25 cellular contexts compared by ENCODE assay signal in genomic region chr9:93306579-93307091, GRCh38.
A peak's percentile ranks its signal among the peaks of the same experiment; 100 is the strongest.
DNase-seq lines count a peak whose midpoint lies in the region; ATAC-seq, FAIRE-seq and TF ChIP-seq lines count a peak whose summit lies in the region.
"Had no signal": no experiment of that assay in that cellular context is flagged by ENCODE, and none has a peak within 500 bp of the region (broad histone marks: within the 10 kb centered on the region; RNA-seq: fewer than 3 reads in every experiment).

No MANE protein-coding gene starts in this region.

- no peaks in the 10 kb centered on the region for H3K9me3 Mint-ChIP-seq in CD14-positive monocyte
- no peaks in the 10 kb centered on the region for H3K9me3 Mint-ChIP-seq in osteocyte (ENCODE audit: unreplicated experiment)
- H3K9me3 Mint-ChIP-seq: activated B cell treated with CpG ODN at 0.5 μM for 24 hours; activated T-cell treated with anti-CD3 and anti-CD28 coated beads, Interleukin-2, amount 50 U/mL, for 4 hours; dendritic cell treated with granulocyte-macrophage colony-stimulating factor and Interleukin-4, amounts not matched to agents 40 ng/mL and 50 ng/mL, for 4 days; naive B cell had no signal

- POLR2A ChIA-PET in H1 (lab: Charles Lee; ENCODE audit: partially characterized antibody), result no interaction called here

- no peak overlapping the region for H3K23ac ChIP-seq in H1 (ENCODE audit: insufficient read length)

- FAIRE-seq in H1 (lab: Jason Lieb, UNC), result no peak
- FAIRE-seq: endometrium had no signal

- WGBS in H1 (ENCODE audit: extremely low coverage in 1 of 2, insufficient coverage in 1 of 2, insufficient read length in 1 of 2, insufficient replicate concordance in 2 of 2, low coverage in 1 of 2, low lambda C conversion rate in 2 of 2, missing lambda C conversion rate in 1 of 2), 2 experiments, result 95% methylated on average over 35 of the region's 35 CpGs; no CpG with 5 or more reads in 1 of the 2 experiments

- no peaks in the 10 kb centered on the region; a peak in 1 of 7 replicates for H3K4me1 ChIP-seq in H1 (replicated peaks in 1 of 4; ENCODE audit: control insufficient read depth in 3 of 4, insufficient read depth in 4 of 4, low read length in 3 of 4)
- H3K4me1 ChIP-seq: adrenal gland had no signal

- H2BK120ac ChIP-seq in H1 (replicated peaks; ENCODE audit: low read depth, low read length), result no peak overlapping the region

- H3K79me2 ChIP-seq in H1 (ENCODE audit: control insufficient read depth in 1 of 2, insufficient read depth in 2 of 2, low read length in 2 of 2), result no peaks in the 10 kb centered on the region

- no peaks in the 10 kb centered on the region for H3K36me3 Mint-ChIP-seq in CD14-positive monocyte
- H3K36me3 Mint-ChIP-seq in osteocyte (ENCODE audit: unreplicated experiment), result no peaks in the 10 kb centered on the region
- H3K36me3 Mint-ChIP-seq: naive B cell had no signal

- TF ChIP-seq CTCF in CD14-positive monocyte (IDR thresholded peaks at IDR 0.05), result no peak
- no peak for TF ChIP-seq CTCF in H1 (IDR thresholded peaks at IDR 0.05; ENCODE audit: control extremely low read depth in 1 of 3, insufficient read depth in 1 of 3, low read depth in 1 of 3, low read length in 3 of 3)
- no peak for TF ChIP-seq CTCF in osteocyte (IDR thresholded peaks at IDR 0.05)

- TF ChIP-seq RAD21 in H1 (IDR thresholded peaks at IDR 0.05 in 1 of 2, conservative IDR thresholded peaks at IDR 0.05 in 1 of 2; ENCODE audit: low read depth in 2 of 2, low read length in 2 of 2), result no peak

- no peak overlapping the region for H4K5ac ChIP-seq in H1 (ENCODE audit: insufficient read length, low read depth, low read length)

- H2BK15ac ChIP-seq in H1 (ENCODE audit: low read length), result no peak overlapping the region

- no peak overlapping the region for H2BK20ac ChIP-seq in H1 (ENCODE audit: low read length)

- no peak overlapping the region for H3K18ac ChIP-seq in H1 (ENCODE audit: extremely low read depth, low read length)

- H2BK5ac ChIP-seq in H1 (ENCODE audit: low read depth, low read length), result 0 out of 2 replicates have a peak overlapping the region, but pooled peaks have one; percentile 26

- no peak overlapping the region for H3K27ac ChIP-seq in H1 (ENCODE audit: low read depth, low read length)
- H3K27ac ChIP-seq: adrenal gland, C4-2B, HL-60 had no signal

- H3K4me2 ChIP-seq in H1 (ENCODE audit: insufficient read depth in 1 of 2, low read depth in 2 of 2, low read length in 2 of 2), result no peak overlapping the region

- H3K23me2 ChIP-seq in H1 (ENCODE audit: low read depth, low read length), result no peaks in the 10 kb centered on the region

- H3K36me3 ChIP-seq in H7 (replicated peaks; ENCODE audit: control insufficient read depth, insufficient read depth, low read length), result no peaks in the 10 kb centered on the region; the same call in 1 of the 2 replicates
- H3K36me3 ChIP-seq in H1 (ENCODE audit: control insufficient read depth in 2 of 4, insufficient read depth in 4 of 4, low read length in 3 of 4), result peaks cover 0 to 6% (median 0%) of the 10 kb centered on the region in 4 experiments; a peak in 1 of 8 replicates
- H3K36me3 ChIP-seq: adrenal gland had no signal

- H4K91ac ChIP-seq in H1 (replicated peaks; ENCODE audit: insufficient read length, low read length), result no peak overlapping the region

- no peak for TF ChIP-seq EP300 in H1 (IDR thresholded peaks at IDR 0.05; ENCODE audit: borderline replicate concordance in 1 of 2, low read depth in 2 of 2, low read length in 2 of 2)

- ATAC-seq in GM18505 (IDR thresholded peaks at IDR 0.05; ENCODE audit: unreplicated experiment), result no peak
- ATAC-seq: activated CD8-positive, alpha-beta T cell treated with anti-CD3 and anti-CD28 coated beads, Interleukin-2, amount 10 ng/mL, durations not matched to agents 7 days and 5 days; activated T-cell treated with anti-CD3 and anti-CD28 coated beads, Interleukin-2, amount 50 U/mL, for 4 hours had no signal

- no peak for TF ChIP-seq POLR2A in H1 (IDR thresholded peaks at IDR 0.05; ENCODE audit: control extremely low read depth in 1 of 2, low read depth in 2 of 2, low read length in 2 of 2)
- TF ChIP-seq POLR2A in GM18505 (IDR thresholded peaks at IDR 0.05; ENCODE audit: borderline replicate concordance, extremely low read depth, insufficient read depth, insufficient read length), result no peak

- no peak overlapping the region for H3K4ac ChIP-seq in H1 (replicated peaks; ENCODE audit: insufficient read length, low read depth, low read length)

- intact Hi-C loops in CD14-positive monocyte (cut with micrococcal nuclease), result loop anchor here (10.0 kb wide), 1 partner anchor 202 kb away; no protein-coding TSS in a partner anchor

- H4K20me1 ChIP-seq in H1 (replicated peaks in 1 of 2; ENCODE audit: control insufficient read depth in 1 of 2, insufficient read depth in 2 of 2, low read length in 2 of 2), result peaks cover 0 to 2% of the 10 kb centered on the region in 2 experiments

- H2AK5ac ChIP-seq in H1 (ENCODE audit: low read depth, low read length), result no peak overlapping the region

- H3K9me3 ChIP-seq in H1 (ENCODE audit: insufficient read depth in 2 of 2, low read depth in 1 of 2, low read length in 1 of 2), result peaks cover under 1 to 3% of the 10 kb centered on the region in 2 experiments; a peak in 2 of 4 replicates
- H3K9me3 ChIP-seq: adrenal gland, testis had no signal

- no peaks in the 10 kb centered on the region for H3K79me1 ChIP-seq in H1 (ENCODE audit: low read depth, low read length)

- H3K27me3 ChIP-seq in H7 (ENCODE audit: control insufficient read depth, insufficient read depth, low read length) (no peaks in the 10 kb centered on the region), H1 (replicated peaks in 1 of 4; ENCODE audit: control insufficient read depth in 3 of 4, extremely low read depth in 1 of 4, insufficient read depth in 3 of 4, low read length in 3 of 4) (no peaks in the 10 kb centered on the region)
- H3K27me3 ChIP-seq: adrenal gland, testis had no signal

- no peak overlapping the region for H2AFZ ChIP-seq in H1 (ENCODE audit: low read length)

- CTCF ChIA-PET in H1 (lab: Charles Lee; ENCODE audit: partially characterized antibody), result interaction anchor here (0.9 to 5.3 kb wide), 8 partner anchors 17 to 197 kb away, joined by 3 to 35 read pairs (median 10); no protein-coding TSS in a partner anchor

- no peak overlapping the region for H3K56ac ChIP-seq in H1 (replicated peaks; ENCODE audit: insufficient read length, low read depth, low read length)

- DNase-seq in CD14-positive monocyte (ENCODE audit: low spot score) (peak; percentile 17), H7 (peak; percentile 66), H1 (ENCODE audit: low read depth in 1 of 2, low spot score in 2 of 2) (peak in 1 of 2 experiments; percentile 50), osteocyte (ENCODE audit: extremely low spot score, unreplicated experiment) (peak; percentile 84), NCI-H510A (lab: John Stamatoyannopoulos, UW) (no peak), OCI-M2 (lab: John Stamatoyannopoulos, UW; ENCODE audit: unreplicated experiment) (no peak)
- DNase-seq: activated B cell treated with CpG ODN at 0.5 μM for 24 hours; activated CD8-positive, alpha-beta T cell treated with anti-CD3 and anti-CD28 coated beads, Interleukin-2, amount 10 ng/mL, durations not matched to agents 7 days and 5 days; activated T-cell treated with anti-CD3 and anti-CD28 coated beads, Interleukin-2, amount 50 U/mL, for 4 hours; kidney glomerular epithelial cell; mesenchymal stem cell; naive B cell; NCI-H1694 treated with DMSO at 0.1 percent for 48 hours; NCI-H226; NCI-H748 treated with DMSO at 0.1 percent for 48 hours; occipital lobe; stimulated activated CD4-positive, alpha-beta T cell treated with anti-CD3 and anti-CD28 coated beads, Interleukin-4, amount 100 ng/mL, for 24 hours; stimulated activated naive CD4-positive, alpha-beta T cell had no signal

- no peak overlapping the region for H3K14ac ChIP-seq in H1 (ENCODE audit: insufficient read length)

- H2BK12ac ChIP-seq in H1 (ENCODE audit: low read depth, low read length), result no peak overlapping the region

- no peak overlapping the region for H4K8ac ChIP-seq in H1 (ENCODE audit: extremely low read depth, insufficient read depth, low read length)

- H3K4me3 Mint-ChIP-seq in CD14-positive monocyte (no peak overlapping the region), osteocyte (ENCODE audit: unreplicated experiment) (no peak overlapping the region)
- H3K4me3 Mint-ChIP-seq: activated B cell treated with CpG ODN at 0.5 μM for 24 hours; activated CD8-positive, alpha-beta T cell treated with anti-CD3 and anti-CD28 coated beads, Interleukin-2, amount 10 ng/mL, durations not matched to agents 7 days and 5 days; activated T-cell treated with anti-CD3 and anti-CD28 coated beads, Interleukin-2, amount 50 U/mL, for 4 hours; dendritic cell treated with granulocyte-macrophage colony-stimulating factor and Interleukin-4, amounts not matched to agents 40 ng/mL and 50 ng/mL, for 4 days; naive B cell had no signal

- no peak overlapping the region for H3K4me3 ChIP-seq in H7 (ENCODE audit: insufficient read depth, low read depth, low read length)
- no peak overlapping the region for H3K4me3 ChIP-seq in H1 (ENCODE audit: extremely low read depth in 1 of 4, insufficient read depth in 2 of 4, low read depth in 3 of 4, low read length in 4 of 4)
- H3K4me3 ChIP-seq: adrenal gland, testis had no signal

- no peak overlapping the region for H3K9ac ChIP-seq in H1 (replicated peaks in 1 of 4; ENCODE audit: extremely low read depth in 1 of 4, low read depth in 3 of 4, low read length in 3 of 4)

- no peak overlapping the region for H3K27ac Mint-ChIP-seq in CD14-positive monocyte
- H3K27ac Mint-ChIP-seq in osteocyte (ENCODE audit: unreplicated experiment), result no peak overlapping the region
- H3K27ac Mint-ChIP-seq: activated B cell treated with CpG ODN at 0.5 μM for 24 hours; activated CD8-positive, alpha-beta T cell treated with anti-CD3 and anti-CD28 coated beads, Interleukin-2, amount 10 ng/mL, durations not matched to agents 7 days and 5 days; dendritic cell treated with granulocyte-macrophage colony-stimulating factor and Interleukin-4, amounts not matched to agents 40 ng/mL and 50 ng/mL, for 4 days had no signal

- H3K27me3 Mint-ChIP-seq in CD14-positive monocyte (ENCODE audit: low read depth in 3 of 3), result peaks cover 4 to 19% (median 10%) of the 10 kb centered on the region in 3 donors
- peaks cover 10% of the 10 kb centered on the region for H3K27me3 Mint-ChIP-seq in osteocyte (ENCODE audit: unreplicated experiment)

- peaks cover 9% of the 10 kb centered on the region for H3K4me1 Mint-ChIP-seq in CD14-positive monocyte
- H3K4me1 Mint-ChIP-seq in osteocyte (ENCODE audit: unreplicated experiment), result no peaks in the 10 kb centered on the region
- H3K4me1 Mint-ChIP-seq: activated B cell treated with CpG ODN at 0.5 μM for 24 hours had no signal

TF ChIP-seq in H1, 55 proteins besides CTCF, POLR2A, EP300 and RAD21 (continues in another document):
- TF ChIP-seq POU5F1 (IDR thresholded peaks at IDR 0.05; ENCODE audit: low read depth, low read length) (no peak), CREB1 (IDR thresholded peaks at IDR 0.05) (no peak), SP2 (IDR thresholded peaks at IDR 0.05; ENCODE audit: low read length) (no peak), NANOG (IDR thresholded peaks at IDR 0.05; ENCODE audit: insufficient read depth, low read depth, low read length, poor library complexity, severe bottlenecking) (no peak), GABPA (IDR thresholded peaks at IDR 0.05; ENCODE audit: borderline replicate concordance, insufficient read depth, low read length) (no peak), CTBP2 (IDR thresholded peaks at IDR 0.05; ENCODE audit: borderline replicate concordance, insufficient read depth, insufficient read length, low read length) (no peak)

Comparison
In these comparisons a context has a peak if more than half of its experiments do, and no peak if none do; other contexts are left out.
1. DNase-seq: peak in CD14-positive monocyte (single experiment), H7 (single experiment) and osteocyte (single experiment); none in NCI-H510A (single experiment) and OCI-M2 (single experiment).